16 cellular contexts compared by ENCODE assay signal in the genomic region with DNA sequence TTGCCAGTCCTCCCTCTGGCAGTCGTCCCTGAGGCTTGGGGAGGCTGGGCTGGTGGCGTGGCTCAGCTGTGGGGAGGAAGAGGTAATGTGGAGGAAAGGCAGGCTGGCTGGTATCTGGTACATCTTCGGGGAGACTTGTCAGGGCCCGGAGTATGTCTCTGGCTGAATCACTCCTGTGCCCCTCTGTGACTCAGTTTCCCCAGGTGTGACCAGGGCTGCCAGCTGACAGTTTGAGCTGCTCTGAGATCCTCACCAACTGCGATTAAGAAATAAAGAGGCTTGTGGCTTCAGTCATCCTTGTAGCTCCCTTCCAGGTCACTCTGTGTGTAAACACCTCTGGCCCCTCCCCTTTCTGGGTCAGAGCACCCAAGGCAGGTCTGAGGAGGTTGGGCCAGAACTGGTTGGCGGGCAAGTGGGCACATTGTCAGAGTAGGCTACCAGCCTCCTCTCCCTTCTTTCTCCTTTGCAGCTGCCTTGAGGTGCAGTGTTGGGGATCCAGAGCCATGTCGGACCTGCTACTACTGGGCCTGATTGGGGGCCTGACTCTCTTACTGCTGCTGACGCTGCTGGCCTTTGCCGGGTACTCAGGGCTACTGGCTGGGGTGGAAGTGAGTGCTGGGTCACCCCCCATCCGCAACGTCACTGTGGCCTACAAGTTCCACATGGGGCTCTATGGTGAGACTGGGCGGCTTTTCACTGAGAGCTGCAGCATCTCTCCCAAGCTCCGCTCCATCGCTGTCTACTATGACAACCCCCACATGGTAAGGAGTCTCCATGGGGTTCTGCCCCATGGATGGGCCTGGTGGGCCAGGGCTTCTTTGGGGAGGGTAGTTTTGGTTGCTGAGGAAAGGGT. TPM values are rescaled to one million over a fixed set of nuclear protein-coding genes. Genes with fewer than 3 reads are reported as not detected.
DNase-seq lines count a peak whose midpoint lies in the region; ATAC-seq and TF ChIP-seq lines count a peak whose summit lies in the region.
"Had no signal": no experiment of that assay in that cellular context is flagged by ENCODE, and none has a peak within 500 bp of the region (broad histone marks: within the 10 kb centered on the region; RNA-seq: fewer than 3 reads in every experiment).

No MANE protein-coding gene starts in this region.

- H3K9me3 ChIP-seq in T-helper 17 cell (ENCODE audit: control insufficient read depth, low read length, poor library complexity, severe bottlenecking) (no peaks in the 10 kb centered on the region), esophagus squamous epithelium (no peaks in the 10 kb centered on the region), SJCRH30 (replicated peaks) (no peaks in the 10 kb centered on the region)
- H3K9me3 ChIP-seq: prostate gland had no signal

- no peak for TF ChIP-seq POLR2A in esophagus squamous epithelium (IDR thresholded peaks at IDR 0.05)

- 80 to 85% methylated on average over 8 to 14 of the region's 14 CpGs for WGBS in esophagus squamous epithelium, 2 donors

- peaks cover 45 to 92% (median 56%) of the 10 kb centered on the region in 3 donors for H3K4me1 ChIP-seq in esophagus squamous epithelium
- peaks cover 4% of the 10 kb centered on the region; the same call in 1 of the 2 replicates for H3K4me1 ChIP-seq in SJCRH30

- no peak for TF ChIP-seq CTCF in esophagus squamous epithelium (IDR thresholded peaks at IDR 0.05)

- no peak overlapping the region for H3K4me3 Mint-ChIP-seq in activated T-cell treated with anti-CD3 and anti-CD28 coated beads, Interleukin-2, amount 50 U/mL, for 4 hours
- H3K4me3 Mint-ChIP-seq in T-helper 17 cell: peak overlapping the region; percentile 77

- intact Hi-C loops in esophagus squamous epithelium (cut with DNase I): no loop called here

- H3K27ac ChIP-seq in esophagus squamous epithelium: peak overlapping the region; percentile 42 to 98 (median 58)
- H3K27ac ChIP-seq in skin epidermis: peak overlapping the region in 15 of 21 experiments; percentile 5 to 94 (median 57)
- no peak overlapping the region for H3K27ac ChIP-seq in SJCRH30
- H3K27ac ChIP-seq: prostate gland had no signal

- ATAC-seq in activated T-cell treated with anti-CD3 and anti-CD28 coated beads, Interleukin-2, amount 50 U/mL, for 4 hours: no peak
- ATAC-seq in T-helper 17 cell (no peak), HG03457 (IDR thresholded peaks at IDR 0.05; ENCODE audit: unreplicated experiment) (no peak), HG02938 (IDR thresholded peaks at IDR 0.05; ENCODE audit: unreplicated experiment) (no peak)
- ATAC-seq: Right ventricle myocardium inferior had no signal

- H3K4me3 ChIP-seq in esophagus squamous epithelium: no peak overlapping the region
- H3K4me3 ChIP-seq in skin epidermis: peak overlapping the region in 1 of 7 experiments; percentile 7
- H3K4me3 ChIP-seq in SJCRH30: no peak overlapping the region
- H3K4me3 ChIP-seq: prostate gland had no signal

- H3K27me3 Mint-ChIP-seq in activated T-cell treated with anti-CD3 and anti-CD28 coated beads, Interleukin-2, amount 50 U/mL, for 4 hours (ENCODE audit: low read depth): no peaks in the 10 kb centered on the region
- no peaks in the 10 kb centered on the region for H3K27me3 Mint-ChIP-seq in T-helper 17 cell

- H3K36me3 ChIP-seq in esophagus squamous epithelium: peaks cover 0 to 51% (median 0%) of the 10 kb centered on the region in 3 donors
- H3K36me3 ChIP-seq in SJCRH30: no peaks in the 10 kb centered on the region
- H3K36me3 ChIP-seq: prostate gland had no signal

- H3K27me3 ChIP-seq in esophagus squamous epithelium (no peaks in the 10 kb centered on the region), SJCRH30 (no peaks in the 10 kb centered on the region)

- peaks cover 12% of the 10 kb centered on the region for H3K36me3 Mint-ChIP-seq in activated T-cell treated with anti-CD3 and anti-CD28 coated beads, Interleukin-2, amount 50 U/mL, for 4 hours (ENCODE audit: insufficient read depth)
- H3K36me3 Mint-ChIP-seq in T-helper 17 cell (ENCODE audit: low read depth): peaks cover 4% of the 10 kb centered on the region

- DNase-seq in activated T-cell treated with anti-CD3 and anti-CD28 coated beads, Interleukin-2, amount 50 U/mL, for 48 hours: peak; percentile 17 to 18
- DNase-seq in activated T-cell treated with anti-CD3 and anti-CD28 coated beads, Interleukin-2, amount 50 U/mL, for 4 hours: no peak
- no peak for DNase-seq in T-helper 17 cell
- DNase-seq in esophagus squamous epithelium (lab: John Stamatoyannopoulos, UW): no peak
- no peak for DNase-seq in SJCRH30
- DNase-seq: activated gamma-delta T cell treated with Interleukin-2 at 50 U/mL for 16 hours, DMS79 treated with DMSO at 0.1 percent for 48 hours, midbrain, NCI-H187 treated with DMSO at 0.1 percent for 48 hours, NCI-H774 had no signal

- H3K4me1 Mint-ChIP-seq in activated T-cell treated with anti-CD3 and anti-CD28 coated beads, Interleukin-2, amount 50 U/mL, for 4 hours (ENCODE audit: low read depth): peaks cover 82% of the 10 kb centered on the region
- H3K4me1 Mint-ChIP-seq in T-helper 17 cell: peaks cover 76% of the 10 kb centered on the region

- no peaks in the 10 kb centered on the region for H3K9me3 Mint-ChIP-seq in activated T-cell treated with anti-CD3 and anti-CD28 coated beads, Interleukin-2, amount 50 U/mL, for 4 hours

- peak overlapping the region; percentile 94 for H3K27ac Mint-ChIP-seq in T-helper 17 cell

RNA-seq across cellular contexts. Expression of gene TEX264, which starts 3.0 kb away (rescaled TPM):
- 10 to 100 TPM; 37.8 to 42.5 (median 38.9) TPM for total RNA-seq in activated T-cell treated with anti-CD3 and anti-CD28 coated beads, Interleukin-2, amount 50 U/mL, for 4 hours
- total RNA-seq in T-helper 17 cell (10 to 100 TPM; 35.5 to 36.5 TPM), esophagus squamous epithelium (10 to 100 TPM; 39.9 to 65.0 (median 57.3) TPM)
- 34.7 and 35.0 TPM in 2 replicates for total RNA-seq in SJCRH30 (2014; rRNA removed; shearing (Covaris generic))

RNA-seq across cellular contexts. Expression of gene GRM2, which starts 32.8 kb away (rescaled TPM):
- 1 to 10 TPM in 2 of 3 donors, under 1 TPM in 1; 0.84 to 1.2 (median 1.0) TPM for total RNA-seq in activated T-cell treated with anti-CD3 and anti-CD28 coated beads, Interleukin-2, amount 50 U/mL, for 4 hours
- total RNA-seq in T-helper 17 cell (1 to 10 TPM; 2.2 to 2.9 TPM), esophagus squamous epithelium (under 1 TPM in 3 of 4 donors, not detected in 1; 0.04 to 0.57 (median 0.53) TPM)
- total RNA-seq in SJCRH30 (2014; rRNA removed; shearing (Covaris generic)): 0.16 and 0.30 TPM in 2 replicates
- total RNA-seq: LHCN-M2 had no signal

Comparison
In these comparisons a context has a peak if more than half of its experiments do, and no peak if none do; other contexts are left out.
1. DNase-seq: peak in activated T-cell treated with anti-CD3 and anti-CD28 coated beads, Interleukin-2, amount 50 U/mL, for 48 hours (2 of 2); none in activated T-cell treated with anti-CD3 and anti-CD28 coated beads, Interleukin-2, amount 50 U/mL, for 4 hours (single experiment), T-helper 17 cell (0 of 3), esophagus squamous epithelium (single experiment) and SJCRH30 (0 of 2).